ENCODE assay signal across 8 cellular contexts in the genomic region with DNA sequence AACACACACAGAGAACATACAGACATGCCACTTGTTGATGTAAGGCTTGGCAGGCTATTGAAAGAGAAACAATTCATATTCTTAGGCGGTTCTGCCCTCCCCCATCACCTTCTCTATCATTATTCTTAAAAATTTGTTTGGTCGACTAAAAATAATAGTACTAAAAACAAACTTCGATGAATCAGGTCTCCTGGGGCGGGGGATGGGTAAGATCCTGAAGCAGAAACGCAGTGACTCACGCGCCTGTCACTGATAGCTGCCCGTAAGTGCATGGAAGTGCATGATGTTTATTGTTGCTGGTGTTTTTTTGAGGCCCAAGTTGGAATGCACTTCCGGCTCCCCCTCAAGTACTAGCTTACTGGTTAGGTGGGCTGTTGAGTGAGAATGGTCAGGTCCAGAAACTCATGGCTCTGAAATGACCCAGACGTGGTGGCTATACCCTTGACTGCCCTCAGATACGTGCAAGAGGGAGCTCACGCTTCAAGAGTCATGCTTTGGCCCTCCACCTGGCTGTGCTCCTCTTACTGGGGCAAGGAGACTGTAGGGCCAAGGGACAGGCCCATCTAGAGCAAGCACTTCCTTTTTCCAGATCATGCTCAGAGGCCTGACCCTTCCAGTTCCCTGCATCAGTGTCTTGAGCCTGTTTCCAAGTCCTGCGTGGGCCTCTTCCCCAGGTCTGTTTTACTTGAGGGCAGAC. TPM values are rescaled to one million over a fixed set of nuclear protein-coding genes. Genes with fewer than 3 reads are reported as not detected.
DNase-seq lines count a peak whose midpoint lies in the region; ATAC-seq, FAIRE-seq and TF ChIP-seq lines count a peak whose summit lies in the region.

No MANE protein-coding gene starts in this region.

- H3K4me3 Mint-ChIP-seq in activated T-helper 2 cell treated with anti-CD3 and anti-CD28 coated beads, Interferon-gamma antibody, Interleukin-2, Interleukin-4, amounts not matched to agents 10 μg/mL and 5 μg/mL and 100 μg/mL, durations not matched to agents 14 hours and 24 hours and 36 hours (ENCODE audit: low read depth) = no peak overlapping the region

- peaks cover 68% of the 10 kb centered on the region for H3K36me3 Mint-ChIP-seq in activated T-helper 2 cell treated with anti-CD3 and anti-CD28 coated beads, Interferon-gamma antibody, Interleukin-2, Interleukin-4, amounts not matched to agents 10 μg/mL and 5 μg/mL and 100 μg/mL, durations not matched to agents 14 hours and 24 hours and 36 hours (ENCODE audit: low read depth)

- ATAC-seq in HG03460 (IDR thresholded peaks at IDR 0.05; ENCODE audit: unreplicated experiment) = peak; percentile 48

- DNase-seq in GM13977 (ENCODE audit: low spot score) (peak; percentile 40), myocyte (ENCODE audit: low read depth) (peak; percentile 63), D721Med (ENCODE audit: insufficient read length, low spot score) (no peak), amniotic stem cell (lab: John Stamatoyannopoulos, UW) (no peak), GM19238 (ENCODE audit: insufficient read length, low spot score) (no peak)
- DNase-seq in activated T-helper 2 cell treated with anti-CD3 and anti-CD28 coated beads, Interferon-gamma antibody, Interleukin-2, Interleukin-4, amounts not matched to agents 10 μg/mL and 5 μg/mL and 100 μg/mL, durations not matched to agents 14 hours and 24 hours and 36 hours (ENCODE audit: low spot score) = no peak
- DNase-seq in activated CD8-positive, alpha-beta memory T cell treated with anti-CD3 and anti-CD28 coated beads, Interleukin-2, amount 50 U/mL, for 48 hours = no peak

- peaks cover 82% of the 10 kb centered on the region for H3K4me1 Mint-ChIP-seq in activated T-helper 2 cell treated with anti-CD3 and anti-CD28 coated beads, Interferon-gamma antibody, Interleukin-2, Interleukin-4, amounts not matched to agents 10 μg/mL and 5 μg/mL and 100 μg/mL, durations not matched to agents 14 hours and 24 hours and 36 hours (ENCODE audit: low read depth)

- H3K9me3 Mint-ChIP-seq in activated T-helper 2 cell treated with anti-CD3 and anti-CD28 coated beads, Interferon-gamma antibody, Interleukin-2, Interleukin-4, amounts not matched to agents 10 μg/mL and 5 μg/mL and 100 μg/mL, durations not matched to agents 14 hours and 24 hours and 36 hours = no peaks in the 10 kb centered on the region

- FAIRE-seq in D721Med (lab: Jason Lieb, UNC) = no peak

- intact Hi-C loops in activated T-helper 2 cell treated with anti-CD3 and anti-CD28 coated beads, Interferon-gamma antibody, Interleukin-2, Interleukin-4, amounts not matched to agents 10 μg/mL and 5 μg/mL and 100 μg/mL, durations not matched to agents 14 hours and 24 hours and 36 hours (cut with micrococcal nuclease) = no loop called here

- no peak for TF ChIP-seq CTCF in GM13977 (IDR thresholded peaks at IDR 0.05; ENCODE audit: extremely low read depth, insufficient read depth, missing control alignments)
- TF ChIP-seq CTCF in D721Med (IDR thresholded peaks at IDR 0.05; ENCODE audit: insufficient read depth, missing control alignments) = no peak

- in situ Hi-C loops in GM13977 (cut with MboI; ENCODE audit: low pct_unique_long_range_greater_than_20kb, low sequenced_read_pairs, unreplicated experiment) = no loop called here

- peak overlapping the region; percentile 71 for H3K27ac Mint-ChIP-seq in activated T-helper 2 cell treated with anti-CD3 and anti-CD28 coated beads, Interferon-gamma antibody, Interleukin-2, Interleukin-4, amounts not matched to agents 10 μg/mL and 5 μg/mL and 100 μg/mL, durations not matched to agents 14 hours and 24 hours and 36 hours

- no peaks in the 10 kb centered on the region for H3K27me3 Mint-ChIP-seq in activated T-helper 2 cell treated with anti-CD3 and anti-CD28 coated beads, Interferon-gamma antibody, Interleukin-2, Interleukin-4, amounts not matched to agents 10 μg/mL and 5 μg/mL and 100 μg/mL, durations not matched to agents 14 hours and 24 hours and 36 hours (ENCODE audit: low read depth)

RNA-seq across cellular contexts. Expression of a gene that starts 10.9 kb away (rescaled TPM):
- 25.2 and 28.1 TPM in 2 replicates for total RNA-seq in activated T-helper 2 cell treated with anti-CD3 and anti-CD28 coated beads, Interferon-gamma antibody, Interleukin-2, Interleukin-4, amounts not matched to agents 10 μg/mL and 5 μg/mL and 100 μg/mL, durations not matched to agents 14 hours and 24 hours and 36 hours
- 24.4 and 31.0 TPM in 2 replicates for total RNA-seq in myocyte
- polyA plus RNA-seq in myocyte (2012) = 28.7 TPM

Comparison
In these comparisons a context has a peak if more than half of its experiments do, and no peak if none do; other contexts are left out.
1. DNase-seq: peak in GM13977 (single experiment) and myocyte (single experiment); none in activated T-helper 2 cell treated with anti-CD3 and anti-CD28 coated beads, Interferon-gamma antibody, Interleukin-2, Interleukin-4, amounts not matched to agents 10 μg/mL and 5 μg/mL and 100 μg/mL, durations not matched to agents 14 hours and 24 hours and 36 hours (single experiment), D721Med (single experiment), amniotic stem cell (single experiment), GM19238 (single experiment) and activated CD8-positive, alpha-beta memory T cell treated with anti-CD3 and anti-CD28 coated beads, Interleukin-2, amount 50 U/mL, for 48 hours (single experiment).